23 cellular contexts compared by ENCODE assay signal in genomic region chrX:120459313-120459712, GRCh38. TPM values are rescaled to one million over a fixed set of nuclear protein-coding genes. Genes with fewer than 3 reads are reported as not detected.
A peak's percentile ranks its signal among the peaks of the same experiment; 100 is the strongest.
DNase-seq lines count a peak whose midpoint lies in the region; ATAC-seq and TF ChIP-seq lines count a peak whose summit lies in the region.
"Had no signal": no experiment of that assay in that cellular context is flagged by ENCODE, and none has a peak within 500 bp of the region (broad histone marks: within the 10 kb centered on the region; RNA-seq: fewer than 3 reads in every experiment).

No MANE protein-coding gene starts in this region.

- H3K36me3 Mint-ChIP-seq in MCF 10A (ENCODE audit: insufficient read depth, unreplicated experiment) (peaks cover 24% of the 10 kb centered on the region), HFFc6 (ENCODE audit: low read depth) (no peaks in the 10 kb centered on the region)
- H3K36me3 Mint-ChIP-seq: brain had no signal

- H3K4me3 ChIP-seq in psoas muscle, result no peak overlapping the region
- H3K4me3 ChIP-seq: coronary artery, pancreas, transverse colon had no signal

- H3K4me1 ChIP-seq in psoas muscle, result peaks cover 22% of the 10 kb centered on the region

- H3K27ac ChIP-seq in KOPT-K1 (ENCODE audit: low read depth, low read length, poor library complexity, severe bottlenecking) (peak overlapping the region; percentile 75), psoas muscle (peak overlapping the region; percentile 62)
- H3K27ac ChIP-seq: 22Rv1, coronary artery, pancreas had no signal

- POLR2A ChIA-PET in MCF 10A (lab: Yijun Ruan, JAX), result interaction anchor here (2.1 kb wide), 1 partner anchor 102 kb away, joined by 7 read pairs; the partner anchor contains the start of gene CUL4B

- DNase-seq in DMS 273 (lab: John Stamatoyannopoulos, UW; ENCODE audit: unreplicated experiment) (peak; percentile 37), DMS 273 treated with DMSO at 0.1 percent for 48 hours (lab: John Stamatoyannopoulos, UW) (no peak), MCF 10A (ENCODE audit: unreplicated experiment) (no peak), psoas muscle (no peak), HFFc6 (no peak), NOMO-1 treated with DMSO at 0.1 percent for 48 hours (lab: John Stamatoyannopoulos, UW; ENCODE audit: unreplicated experiment) (no peak)
- DNase-seq in stimulated activated CD4-positive, alpha-beta T cell treated with anti-CD3 and anti-CD28 coated beads, Interleukin-2, amount 100 ng/mL, for 24 hours, result no peak
- DNase-seq: activated CD4-positive, CD25-positive, alpha-beta regulatory T cell; activated CD8-positive, alpha-beta memory T cell treated with anti-CD3 and anti-CD28 coated beads for 24 hours; islet precursor cell; NCI-H2029; NCI-H748 treated with DMSO at 0.1 percent for 48 hours; pancreas; stimulated activated CD4-positive, alpha-beta T cell treated with anti-CD3 and anti-CD28 coated beads, Interleukin-1b, Interleukin-23, amount 100 ng/mL, for 48 hours; transverse colon had no signal

- TF ChIP-seq CTCF in MCF 10A (IDR thresholded peaks at IDR 0.05; ENCODE audit: unreplicated experiment), result no peak
- no peak for TF ChIP-seq CTCF in psoas muscle (IDR thresholded peaks at IDR 0.05)
- no peak for TF ChIP-seq CTCF in HFFc6 (IDR thresholded peaks at IDR 0.05)

- H3K9me3 ChIP-seq in KOPT-K1 (ENCODE audit: insufficient read depth, low read length, poor library complexity, severe bottlenecking), result no peaks in the 10 kb centered on the region
- no peaks in the 10 kb centered on the region for H3K9me3 ChIP-seq in psoas muscle
- H3K9me3 ChIP-seq: pancreas, transverse colon had no signal

- CTCF ChIA-PET in MCF 10A (lab: Yijun Ruan, JAX), result interaction anchor here (1.0 to 1.8 kb wide), 3 partner anchors 10 to 33 kb away, joined by 4 to 7 read pairs (median 5); no protein-coding TSS in a partner anchor

- H3K27me3 Mint-ChIP-seq in MCF 10A (ENCODE audit: insufficient read depth, unreplicated experiment), result no peaks in the 10 kb centered on the region
- H3K27me3 Mint-ChIP-seq in HFFc6 (ENCODE audit: insufficient read depth), result no peaks in the 10 kb centered on the region
- H3K27me3 Mint-ChIP-seq: brain; stimulated activated naive CD8-positive, alpha-beta T cell treated with anti-CD3 and anti-CD28 coated beads, Interleukin-15, Interleukin-2, amounts not matched to agents 100 ng/mL and 50 ng/mL, for 24 hours had no signal

- ATAC-seq in psoas muscle, result peak; percentile 86 to 94 (median 90)
- ATAC-seq: Panc1, pancreas, sciatic nerve had no signal

- H3K4me1 Mint-ChIP-seq in MCF 10A (ENCODE audit: insufficient read depth, unreplicated experiment) (peaks cover 24% of the 10 kb centered on the region), HFFc6 (ENCODE audit: low read depth) (peaks cover 33% of the 10 kb centered on the region)

- H3K9me3 Mint-ChIP-seq in MCF 10A (ENCODE audit: unreplicated experiment) (no peaks in the 10 kb centered on the region), HFFc6 (no peaks in the 10 kb centered on the region)
- H3K9me3 Mint-ChIP-seq: activated T-helper 1 cell treated with anti-CD3 and anti-CD28 coated beads, Interleukin-12 subunit alpha, Interleukin-12 subunit beta, Interleukin-2, Interleukin-4 antibody, amounts not matched to agents 30 ng/mL and 10 ng/mL and 1 ng/mL, durations not matched to agents 14 hours and 24 hours and 36 hours; stimulated activated naive CD8-positive, alpha-beta T cell treated with anti-CD3 and anti-CD28 coated beads, Interleukin-15, Interleukin-2, amounts not matched to agents 100 ng/mL and 50 ng/mL, for 24 hours had no signal

- no TSS peak for BruUV-seq in MCF 10A (replicated peaks; lab: Mats Ljungman, UMichigan)

- no peaks in the 10 kb centered on the region for H3K27me3 ChIP-seq in psoas muscle (ENCODE audit: insufficient read depth in 3 of 3, low read length in 2 of 3)
- H3K27me3 ChIP-seq: pancreas, transverse colon had no signal

- H3K4me3 Mint-ChIP-seq in MCF 10A (ENCODE audit: unreplicated experiment) (no peak overlapping the region), HFFc6 (no peak overlapping the region)
- H3K4me3 Mint-ChIP-seq: stimulated activated naive CD8-positive, alpha-beta T cell treated with anti-CD3 and anti-CD28 coated beads, Interleukin-15, Interleukin-2, amounts not matched to agents 100 ng/mL and 50 ng/mL, for 24 hours had no signal

- H3K27ac Mint-ChIP-seq in MCF 10A (ENCODE audit: low read depth, unreplicated experiment) (peak overlapping the region; percentile 90), HFFc6 (no peak overlapping the region)
- H3K27ac Mint-ChIP-seq: stimulated activated naive CD8-positive, alpha-beta T cell treated with anti-CD3 and anti-CD28 coated beads, Interleukin-15, Interleukin-2, amounts not matched to agents 100 ng/mL and 50 ng/mL, for 24 hours had no signal

- H3K36me3 ChIP-seq in KOPT-K1 (ENCODE audit: insufficient read depth, low read length) (peaks cover 19% of the 10 kb centered on the region), psoas muscle (ENCODE audit: insufficient read depth in 1 of 2, low read depth in 1 of 2) (peaks cover 0 to 8% of the 10 kb centered on the region in 2 donors)
- H3K36me3 ChIP-seq: pancreas, transverse colon had no signal

- intact Hi-C loops in MCF 10A (cut with micrococcal nuclease) (loop anchor here (10.0 kb wide), 1 partner anchor 145 kb away; the partner anchor contains the start of gene TMEM255A), psoas muscle (cut with DNase I) (loop anchor here in 1 of 2 donors (10.0 kb wide), 1 partner anchor 205 kb away; the partner anchor contains the start of gene ZBTB33)

RNA-seq across cellular contexts. Expression of gene LAMP2, which starts 9.8 kb away (rescaled TPM):
- total RNA-seq in MCF 10A (2022) (67.0 and 74.8 TPM in 2 replicates), psoas muscle (100 to 1,000 TPM in 2 of 4 donors, 10 to 100 TPM in 2; 86.0 to 123 (median 98.2) TPM)
- 10 to 100 TPM; 24.5 to 89.4 (median 39.1) TPM for polyA plus RNA-seq in psoas muscle
- total RNA-seq in HFFc6 (2021; fragmentation: NEBNext Ultra II Directional; extraction: Animal tissue kit (Norgen Biotek cat#: 25700)), result 100 to 1,000 TPM in 5 of 6 experiments, 10 to 100 TPM in 1; 95.6 to 124 (median 114) TPM
